ENCODE assay signal across 8 cellular contexts in genomic region chr6:16759646-16760535, GRCh38. TPM values are rescaled to one million over a fixed set of nuclear protein-coding genes. Genes with fewer than 3 reads are reported as not detected.
DNase-seq lines count a peak whose midpoint lies in the region; ATAC-seq, FAIRE-seq and TF ChIP-seq lines count a peak whose summit lies in the region.

No MANE protein-coding gene starts in this region.

- peaks cover 43% of the 10 kb centered on the region for H3K4me1 Mint-ChIP-seq in CD14-positive monocyte
- H3K4me1 Mint-ChIP-seq in activated naive CD4-positive, alpha-beta T cell treated with anti-CD3 and anti-CD28 coated beads, Interleukin-2, amount 50 U/mL, for 24 hours, result peaks cover 66% of the 10 kb centered on the region

- peak overlapping the region; percentile 91 for H3K4me3 ChIP-seq in SK-N-MC

- TF ChIP-seq CTCF in CD14-positive monocyte (IDR thresholded peaks at IDR 0.05) (no peak), omental fat pad (IDR thresholded peaks at IDR 0.05) (no peak)

- DNase-seq in CD14-positive monocyte (ENCODE audit: low spot score) (peak; percentile 79), HTR-8/SVneo (ENCODE audit: insufficient read length, low spot score) (no peak), SK-N-MC (ENCODE audit: low read depth, low spot score) (no peak), globus pallidus (ENCODE audit: low spot score) (peak; percentile 85), omental fat pad (ENCODE audit: low spot score) (peak; percentile 84)

- peaks cover 9 to 14% of the 10 kb centered on the region in 2 donors for H3K36me3 Mint-ChIP-seq in CD14-positive monocyte
- H3K36me3 Mint-ChIP-seq in activated naive CD4-positive, alpha-beta T cell treated with anti-CD3 and anti-CD28 coated beads, Interleukin-2, amount 50 U/mL, for 24 hours, result no peaks in the 10 kb centered on the region

- no peaks in the 10 kb centered on the region for H3K27me3 Mint-ChIP-seq in CD14-positive monocyte (ENCODE audit: low read depth in 3 of 3)
- no peaks in the 10 kb centered on the region for H3K27me3 Mint-ChIP-seq in activated naive CD4-positive, alpha-beta T cell treated with anti-CD3 and anti-CD28 coated beads, Interleukin-2, amount 50 U/mL, for 24 hours

- H3K36me3 ChIP-seq in SK-N-MC (ENCODE audit: insufficient read depth, low read length), result no peaks in the 10 kb centered on the region

- peak; percentile 78 for FAIRE-seq in HTR-8/SVneo (lab: Jason Lieb, UNC)

- H3K27ac Mint-ChIP-seq in CD14-positive monocyte, result peak overlapping the region; percentile 97 to 99 (median 98)
- H3K27ac Mint-ChIP-seq in activated naive CD4-positive, alpha-beta T cell treated with anti-CD3 and anti-CD28 coated beads, Interleukin-2, amount 50 U/mL, for 24 hours, result peak overlapping the region; percentile 96

- ATAC-seq in GM19438 (IDR thresholded peaks at IDR 0.05; ENCODE audit: low read depth, unreplicated experiment) (peak; percentile 32), omental fat pad (ENCODE audit: low FRiP score) (peak; percentile 80)

- intact Hi-C loops in CD14-positive monocyte (cut with micrococcal nuclease), result loop anchor here (5.0 to 10.0 kb wide), 4 partner anchors 75 to 255 kb away; no protein-coding TSS in a partner anchor

- H3K4me3 Mint-ChIP-seq in CD14-positive monocyte, result peak overlapping the region; percentile 94 to 96
- peak overlapping the region; percentile 93 for H3K4me3 Mint-ChIP-seq in activated naive CD4-positive, alpha-beta T cell treated with anti-CD3 and anti-CD28 coated beads, Interleukin-2, amount 50 U/mL, for 24 hours

- no peaks in the 10 kb centered on the region for H3K9me3 ChIP-seq in SK-N-MC (ENCODE audit: low read depth, low read length)

- peak overlapping the region; percentile 52 for H3K9ac ChIP-seq in SK-N-MC (ENCODE audit: insufficient read length)

- H3K27ac ChIP-seq in SK-N-MC, result no peak overlapping the region
- peak overlapping the region; percentile 95 for H3K27ac ChIP-seq in temporal lobe (ENCODE audit: low read depth, low read length)

- H3K9me3 Mint-ChIP-seq in CD14-positive monocyte, result no peaks in the 10 kb centered on the region
- no peaks in the 10 kb centered on the region for H3K9me3 Mint-ChIP-seq in activated naive CD4-positive, alpha-beta T cell treated with anti-CD3 and anti-CD28 coated beads, Interleukin-2, amount 50 U/mL, for 24 hours

RNA-seq across cellular contexts. Expression of gene ATXN1, which starts 1.4 kb away (rescaled TPM):
- 10 to 100 TPM in 1 of 2 donors, 1 to 10 TPM in 1; 8.8 to 10.9 TPM for polyA plus RNA-seq in CD14-positive monocyte
- total RNA-seq in omental fat pad, result 10 to 100 TPM; 26.4 to 46.4 (median 36.1) TPM
- 52.4 TPM for total RNA-seq in temporal lobe

Comparison
In these comparisons a context has a peak if more than half of its experiments do, and no peak if none do; other contexts are left out.
1. DNase-seq: peak in CD14-positive monocyte (single experiment), globus pallidus (single experiment) and omental fat pad (single experiment); none in HTR-8/SVneo (single experiment) and SK-N-MC (single experiment).